ENCODE assay signal across 33 cellular contexts in genomic region chr1:222046684-222047083, GRCh38.
"Had no signal": no experiment of that assay in that cellular context is flagged by ENCODE, and none has a peak within 500 bp of the region (broad histone marks: within the 10 kb centered on the region; RNA-seq: fewer than 3 reads in every experiment).

No MANE protein-coding gene starts in this region.

- H3K4me1 ChIP-seq: body of pancreas, breast epithelium had no signal

- DNase-seq: activated CD4-positive, alpha-beta memory T cell treated with anti-CD3 and anti-CD28 coated beads for 36 hours; activated CD4-positive, alpha-beta T cell treated with anti-CD3 and anti-CD28 coated beads for 36 hours; activated CD4-positive, alpha-beta T cell treated with anti-CD3 and anti-CD28 coated beads, Interleukin-2, amount 10 ng/mL, durations not matched to agents 24 days and 14 days; activated CD4-positive, CD25-positive, alpha-beta regulatory T cell; activated CD4-positive, CD25-positive, alpha-beta regulatory T cell treated with anti-CD3 and anti-CD28 coated beads, Interleukin-2, amount 50 U/mL, for 72 hours; activated CD8-positive, alpha-beta memory T cell treated with anti-CD3 and anti-CD28 coated beads, Interleukin-2, amount 10 ng/mL, durations not matched to agents 7 days and 5 days; activated CD8-positive, alpha-beta memory T cell treated with anti-CD3 and anti-CD28 coated beads, Interleukin-2, amount 50 U/mL, for 4 hours; activated CD8-positive, alpha-beta T cell treated with anti-CD3 and anti-CD28 coated beads, Interleukin-2, amount 10 ng/mL, durations not matched to agents 7 days and 5 days; activated effector memory CD4-positive, alpha-beta T cell treated with anti-CD3 and anti-CD28 coated beads, Interleukin-2, amount 50 U/mL, for 16 hours; activated naive CD4-positive, alpha-beta T cell treated with anti-CD3 and anti-CD28 coated beads for 36 hours; activated naive CD8-positive, alpha-beta T cell treated with anti-CD3 and anti-CD28 coated beads for 36 hours; activated naive CD8-positive, alpha-beta T cell treated with anti-CD3 and anti-CD28 coated beads, Interleukin-2, amount 50 U/mL, for 24 hours; activated T-cell treated with anti-CD3 and anti-CD28 coated beads, Interleukin-2, amount 50 U/mL, for 1 hour; activated T-cell treated with anti-CD3 and anti-CD28 coated beads, Interleukin-2, amount 50 U/mL, for 48 hours; adrenal gland; amygdala; aorta; body of pancreas; central memory CD4-positive, alpha-beta T cell; dorsolateral prefrontal cortex; T-helper 2 cell had no signal

- ATAC-seq: activated CD4-positive, alpha-beta T cell treated with anti-CD3 and anti-CD28 coated beads for 36 hours; activated CD8-positive, alpha-beta memory T cell treated with anti-CD3 and anti-CD28 coated beads, Interleukin-2, amount 10 ng/mL, durations not matched to agents 7 days and 5 days; activated CD8-positive, alpha-beta T cell treated with anti-CD3 and anti-CD28 coated beads, Interleukin-2, amount 10 ng/mL, durations not matched to agents 7 days and 5 days; activated naive CD8-positive, alpha-beta T cell treated with anti-CD3 and anti-CD28 coated beads, Interleukin-2, amount 50 U/mL, for 24 hours; body of pancreas; esophagus mucosa had no signal

- H3K4me3 Mint-ChIP-seq: activated CD4-positive, alpha-beta memory T cell treated with anti-CD3 and anti-CD28 coated beads for 36 hours; activated CD4-positive, alpha-beta T cell treated with anti-CD3 and anti-CD28 coated beads for 36 hours; activated CD4-positive, alpha-beta T cell treated with anti-CD3 and anti-CD28 coated beads, Interleukin-2, amount 10 ng/mL, durations not matched to agents 24 days and 14 days; activated CD8-positive, alpha-beta memory T cell treated with anti-CD3 and anti-CD28 coated beads, Interleukin-2, amount 10 ng/mL, durations not matched to agents 7 days and 5 days; activated CD8-positive, alpha-beta T cell treated with anti-CD3 and anti-CD28 coated beads, Interleukin-2, amount 10 ng/mL, durations not matched to agents 7 days and 5 days; activated naive CD4-positive, alpha-beta T cell treated with anti-CD3 and anti-CD28 coated beads for 36 hours; activated naive CD4-positive, alpha-beta T cell treated with anti-CD3 and anti-CD28 coated beads, Interleukin-2, amount 50 U/mL, for 24 hours; activated naive CD8-positive, alpha-beta T cell treated with anti-CD3 and anti-CD28 coated beads for 36 hours; activated naive CD8-positive, alpha-beta T cell treated with anti-CD3 and anti-CD28 coated beads, Interleukin-2, amount 50 U/mL, for 24 hours; activated T-helper 1 cell treated with anti-CD3 and anti-CD28 coated beads, Interleukin-12 subunit alpha, Interleukin-12 subunit beta, Interleukin-2, Interleukin-4 antibody, amounts not matched to agents 30 ng/mL and 10 ng/mL and 1 ng/mL, durations not matched to agents 14 hours and 24 hours and 36 hours; dendritic cell treated with granulocyte-macrophage colony-stimulating factor and Interleukin-4, amounts not matched to agents 40 ng/mL and 50 ng/mL, for 4 days had no signal

- H3K4me3 ChIP-seq: adrenal gland, body of pancreas, breast epithelium, cardiac muscle cell, coronary artery, dorsolateral prefrontal cortex had no signal

- H3K36me3 ChIP-seq: adrenal gland, breast epithelium, cardiac muscle cell had no signal

- H3K27me3 Mint-ChIP-seq: activated CD4-positive, alpha-beta memory T cell treated with anti-CD3 and anti-CD28 coated beads for 36 hours; activated CD4-positive, alpha-beta T cell treated with anti-CD3 and anti-CD28 coated beads for 36 hours; activated CD4-positive, alpha-beta T cell treated with anti-CD3 and anti-CD28 coated beads, Interleukin-2, amount 10 ng/mL, durations not matched to agents 24 days and 14 days; activated CD8-positive, alpha-beta memory T cell treated with anti-CD3 and anti-CD28 coated beads, Interleukin-2, amount 10 ng/mL, durations not matched to agents 7 days and 5 days; activated naive CD4-positive, alpha-beta T cell treated with anti-CD3 and anti-CD28 coated beads, Interleukin-2, amount 50 U/mL, for 24 hours; activated naive CD8-positive, alpha-beta T cell treated with anti-CD3 and anti-CD28 coated beads for 36 hours; activated naive CD8-positive, alpha-beta T cell treated with anti-CD3 and anti-CD28 coated beads, Interleukin-2, amount 50 U/mL, for 24 hours had no signal

- H3K9me3 Mint-ChIP-seq: activated CD4-positive, alpha-beta memory T cell treated with anti-CD3 and anti-CD28 coated beads for 36 hours; activated CD4-positive, alpha-beta T cell treated with anti-CD3 and anti-CD28 coated beads, Interleukin-2, amount 10 ng/mL, durations not matched to agents 24 days and 14 days; activated naive CD4-positive, alpha-beta T cell treated with anti-CD3 and anti-CD28 coated beads for 36 hours; activated naive CD4-positive, alpha-beta T cell treated with anti-CD3 and anti-CD28 coated beads, Interleukin-2, amount 50 U/mL, for 24 hours; activated naive CD8-positive, alpha-beta T cell treated with anti-CD3 and anti-CD28 coated beads for 36 hours; activated naive CD8-positive, alpha-beta T cell treated with anti-CD3 and anti-CD28 coated beads, Interleukin-2, amount 50 U/mL, for 24 hours; activated T-helper 1 cell treated with anti-CD3 and anti-CD28 coated beads, Interleukin-12 subunit alpha, Interleukin-12 subunit beta, Interleukin-2, Interleukin-4 antibody, amounts not matched to agents 30 ng/mL and 10 ng/mL and 1 ng/mL, durations not matched to agents 14 hours and 24 hours and 36 hours; activated T-helper 2 cell treated with anti-CD3 and anti-CD28 coated beads, Interferon-gamma antibody, Interleukin-2, Interleukin-4, amounts not matched to agents 10 μg/mL and 5 μg/mL and 100 μg/mL, durations not matched to agents 14 hours and 24 hours and 36 hours; dendritic cell treated with granulocyte-macrophage colony-stimulating factor and Interleukin-4, amounts not matched to agents 40 ng/mL and 50 ng/mL, for 4 days had no signal

- FAIRE-seq: endometrium, endothelial cell of umbilical vein, frontal cortex had no signal

- H3K9me3 ChIP-seq: adrenal gland, body of pancreas, breast epithelium had no signal

- H3K36me3 Mint-ChIP-seq: activated CD4-positive, alpha-beta memory T cell treated with anti-CD3 and anti-CD28 coated beads for 36 hours; activated CD8-positive, alpha-beta memory T cell treated with anti-CD3 and anti-CD28 coated beads, Interleukin-2, amount 10 ng/mL, durations not matched to agents 7 days and 5 days; activated naive CD4-positive, alpha-beta T cell treated with anti-CD3 and anti-CD28 coated beads, Interleukin-2, amount 50 U/mL, for 24 hours; activated naive CD8-positive, alpha-beta T cell treated with anti-CD3 and anti-CD28 coated beads for 36 hours had no signal

- H3K27me3 ChIP-seq: adrenal gland, body of pancreas, breast epithelium, cardiac muscle cell, dorsolateral prefrontal cortex had no signal

- H3K27ac Mint-ChIP-seq: activated CD4-positive, alpha-beta memory T cell treated with anti-CD3 and anti-CD28 coated beads for 36 hours; activated CD4-positive, alpha-beta T cell treated with anti-CD3 and anti-CD28 coated beads for 36 hours; activated CD4-positive, alpha-beta T cell treated with anti-CD3 and anti-CD28 coated beads, Interleukin-2, amount 10 ng/mL, durations not matched to agents 24 days and 14 days; activated CD8-positive, alpha-beta memory T cell treated with anti-CD3 and anti-CD28 coated beads, Interleukin-2, amount 10 ng/mL, durations not matched to agents 7 days and 5 days; activated CD8-positive, alpha-beta T cell treated with anti-CD3 and anti-CD28 coated beads, Interleukin-2, amount 10 ng/mL, durations not matched to agents 7 days and 5 days; activated naive CD4-positive, alpha-beta T cell treated with anti-CD3 and anti-CD28 coated beads for 36 hours; activated naive CD4-positive, alpha-beta T cell treated with anti-CD3 and anti-CD28 coated beads, Interleukin-2, amount 50 U/mL, for 24 hours; activated naive CD8-positive, alpha-beta T cell treated with anti-CD3 and anti-CD28 coated beads for 36 hours; activated naive CD8-positive, alpha-beta T cell treated with anti-CD3 and anti-CD28 coated beads, Interleukin-2, amount 50 U/mL, for 24 hours; activated T-helper 1 cell treated with anti-CD3 and anti-CD28 coated beads, Interleukin-12 subunit alpha, Interleukin-12 subunit beta, Interleukin-2, Interleukin-4 antibody, amounts not matched to agents 30 ng/mL and 10 ng/mL and 1 ng/mL, durations not matched to agents 14 hours and 24 hours and 36 hours; activated T-helper 2 cell treated with anti-CD3 and anti-CD28 coated beads, Interferon-gamma antibody, Interleukin-2, Interleukin-4, amounts not matched to agents 10 μg/mL and 5 μg/mL and 100 μg/mL, durations not matched to agents 14 hours and 24 hours and 36 hours; dendritic cell treated with granulocyte-macrophage colony-stimulating factor and Interleukin-4, amounts not matched to agents 40 ng/mL and 50 ng/mL, for 4 days had no signal

- H3K27ac ChIP-seq: adrenal gland, body of pancreas, breast epithelium, cardiac muscle cell, coronary artery, dorsolateral prefrontal cortex, epithelial cell of prostate had no signal
